12 cellular contexts compared by ENCODE assay signal in the genomic region with DNA sequence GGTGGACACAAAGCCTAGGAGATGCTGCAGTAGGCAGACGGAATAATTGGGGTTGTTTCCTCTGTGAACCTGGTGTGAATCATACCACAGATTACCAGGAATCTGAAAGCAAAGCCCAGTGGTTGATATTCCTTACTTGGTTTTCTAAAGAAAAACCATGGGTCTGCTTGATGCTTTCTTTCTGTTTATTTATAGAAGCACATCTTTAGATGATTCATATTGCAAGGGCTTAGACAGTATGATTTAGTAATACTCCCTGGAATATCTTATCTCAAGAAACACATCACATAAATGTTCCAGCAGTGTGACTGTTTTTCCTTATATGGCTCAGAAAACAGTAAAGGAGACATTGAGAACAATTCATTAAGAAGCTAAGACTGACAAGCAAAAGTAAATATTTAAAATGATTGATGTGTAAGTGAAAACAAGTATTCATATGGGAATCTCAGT.
A peak's percentile ranks its signal among the peaks of the same experiment; 100 is the strongest.
DNase-seq lines count a peak whose midpoint lies in the region; ATAC-seq and TF ChIP-seq lines count a peak whose summit lies in the region.
"Had no signal": no experiment of that assay in that cellular context is flagged by ENCODE, and none has a peak within 500 bp of the region (broad histone marks: within the 10 kb centered on the region; RNA-seq: fewer than 3 reads in every experiment).

No MANE protein-coding gene starts in this region.

- no peaks in the 10 kb centered on the region for H3K36me3 Mint-ChIP-seq in glutamatergic neuron (ENCODE audit: unreplicated experiment)
- H3K36me3 Mint-ChIP-seq: neural progenitor cell had no signal

- CTCF ChIA-PET in HEK293T (lab: Yijun Ruan, JAX): no interaction called here

- H3K27me3 ChIP-seq in heart left ventricle: no peaks in the 10 kb centered on the region
- H3K27me3 ChIP-seq: neural progenitor cell had no signal

- in situ Hi-C loops in astrocyte of the cerebellum (cut with HindIII; ENCODE audit: low sequenced_read_pairs): no loop called here

- ATAC-seq in heart left ventricle: peak; percentile 32 to 78 (median 56)
- no peak for ATAC-seq in HG03432 (IDR thresholded peaks at IDR 0.05; ENCODE audit: unreplicated experiment)

- H3K27me3 Mint-ChIP-seq in glutamatergic neuron (ENCODE audit: unreplicated experiment): no peaks in the 10 kb centered on the region
- H3K27me3 Mint-ChIP-seq: dendritic cell treated with granulocyte-macrophage colony-stimulating factor and Interleukin-4, amounts not matched to agents 40 ng/mL and 50 ng/mL, for 4 days had no signal

- peaks cover 1% of the 10 kb centered on the region for H3K9me3 Mint-ChIP-seq in glutamatergic neuron (ENCODE audit: unreplicated experiment)
- H3K9me3 Mint-ChIP-seq: activated T-helper 2 cell treated with anti-CD3 and anti-CD28 coated beads, Interferon-gamma antibody, Interleukin-2, Interleukin-4, amounts not matched to agents 10 μg/mL and 5 μg/mL and 100 μg/mL, durations not matched to agents 14 hours and 24 hours and 36 hours; dendritic cell treated with granulocyte-macrophage colony-stimulating factor and Interleukin-4, amounts not matched to agents 40 ng/mL and 50 ng/mL, for 4 days; neural progenitor cell had no signal

- H3K4me3 ChIP-seq in astrocyte of the cerebellum (ENCODE audit: low read depth, low read length) (no peak overlapping the region), heart left ventricle (no peak overlapping the region), skeletal muscle cell (ENCODE audit: low read depth, low read length) (no peak overlapping the region)
- H3K4me3 ChIP-seq: neural progenitor cell had no signal

- H3K4me3 Mint-ChIP-seq in glutamatergic neuron (ENCODE audit: unreplicated experiment): no peak overlapping the region
- H3K4me3 Mint-ChIP-seq: dendritic cell treated with granulocyte-macrophage colony-stimulating factor and Interleukin-4, amounts not matched to agents 40 ng/mL and 50 ng/mL, for 4 days; neural progenitor cell had no signal

- POLR2A ChIA-PET in HEK293T (lab: Yijun Ruan, JAX): no interaction called here

- WGBS in heart left ventricle, 4 donors: 54 to 75% (median 69%) methylated on average over 1 of the region's 1 CpG

- H3K4me1 Mint-ChIP-seq in glutamatergic neuron (ENCODE audit: low read depth, unreplicated experiment): no peaks in the 10 kb centered on the region
- H3K4me1 Mint-ChIP-seq: neural progenitor cell had no signal

- no peaks in the 10 kb centered on the region for H3K9me3 ChIP-seq in heart left ventricle

- no peak overlapping the region for H3K27ac Mint-ChIP-seq in glutamatergic neuron (ENCODE audit: unreplicated experiment)
- H3K27ac Mint-ChIP-seq: activated T-helper 2 cell treated with anti-CD3 and anti-CD28 coated beads, Interferon-gamma antibody, Interleukin-2, Interleukin-4, amounts not matched to agents 10 μg/mL and 5 μg/mL and 100 μg/mL, durations not matched to agents 14 hours and 24 hours and 36 hours; dendritic cell treated with granulocyte-macrophage colony-stimulating factor and Interleukin-4, amounts not matched to agents 40 ng/mL and 50 ng/mL, for 4 days; neural progenitor cell had no signal

- H3K36me3 ChIP-seq in heart left ventricle: no peaks in the 10 kb centered on the region
- H3K36me3 ChIP-seq: neural progenitor cell had no signal

- DNase-seq in HEK293T (ENCODE audit: extremely low spot score): no peak
- DNase-seq in astrocyte of the cerebellum (ENCODE audit: low read depth): peak; percentile 28
- no peak for DNase-seq in heart left ventricle
- peak; percentile 70 for DNase-seq in skeletal muscle cell (ENCODE audit: low read depth)
- no peak for DNase-seq in NCI-H1930 (lab: John Stamatoyannopoulos, UW)
- no peak for DNase-seq in SW480 (ENCODE audit: low spot score)
- DNase-seq in glutamatergic neuron: no peak

- H3K4me1 ChIP-seq in heart left ventricle: peaks cover 0 to 34% (median 13%) of the 10 kb centered on the region in 12 donors
- H3K4me1 ChIP-seq: neural progenitor cell had no signal

- intact Hi-C loops in heart left ventricle (cut with DNase I): no loop called here

- no peak for TF ChIP-seq POLR2A in heart left ventricle (IDR thresholded peaks at IDR 0.05)

- H3K27ac ChIP-seq in heart left ventricle: peak overlapping the region in 8 of 12 donors; percentile 6 to 73 (median 11)
- H3K27ac ChIP-seq: KMS-11, neural progenitor cell had no signal

- TF ChIP-seq CTCF in astrocyte of the cerebellum (IDR thresholded peaks at IDR 0.05; ENCODE audit: low read depth, low read length, missing control alignments) (no peak), heart left ventricle (IDR thresholded peaks at IDR 0.05) (no peak), glutamatergic neuron (IDR thresholded peaks at IDR 0.05; ENCODE audit: partially characterized antibody, unreplicated experiment) (no peak)

TF ChIP-seq in HEK293T, 16 proteins besides CTCF, POLR2A, EP300 and RAD21:
- TF ChIP-seq HDGF (IDR thresholded peaks at IDR 0.05; ENCODE audit: borderline replicate concordance) (no peak), PKNOX1 (IDR thresholded peaks at IDR 0.05) (peak; percentile 50)

Comparison
In these comparisons a context has a peak if more than half of its experiments do, and no peak if none do; other contexts are left out.
1. DNase-seq: peak in astrocyte of the cerebellum (single experiment) and skeletal muscle cell (single experiment); none in HEK293T (single experiment), heart left ventricle (0 of 5), NCI-H1930 (0 of 2), SW480 (single experiment) and glutamatergic neuron (single experiment).